ENCODE assay signal across 1 cellular context in genomic region chr10:102240467-102241036, GRCh38.
A peak's percentile ranks its signal among the peaks of the same experiment; 100 is the strongest.
TF ChIP-seq lines count a peak whose summit lies in the region.

No MANE protein-coding gene starts in this region.

TF ChIP-seq in HepG2, 621 proteins besides CTCF, POLR2A, EP300 and RAD21:
- peak; percentile 20; the same call in 1 of the 2 replicates for TF ChIP-seq UBTF (CRISPR knock-in tag; IDR thresholded peaks at IDR 0.05)
- peak; percentile 5 for TF ChIP-seq SRSF1 (optimal IDR thresholded peaks at IDR 0.05; ENCODE audit: low read depth, low read length)
- 0 out of 2 replicates have a peak, but pooled peaks have one; percentile 23 for TF ChIP-seq NRL (CRISPR knock-in tag; IDR thresholded peaks at IDR 0.05; ENCODE audit: borderline replicate concordance)
- TF ChIP-seq ZNF350 (CRISPR knock-in tag; IDR thresholded peaks at IDR 0.05; ENCODE audit: borderline replicate concordance, low read depth): 0 out of 2 replicates have a peak, but pooled peaks have one; percentile 3
- 0 out of 2 replicates have a peak, but pooled peaks have one; percentile 60 for TF ChIP-seq FOXO4 (CRISPR knock-in tag; conservative IDR thresholded peaks at IDR 0.05)
- TF ChIP-seq HNRNPLL (IDR thresholded peaks at IDR 0.05; ENCODE audit: low read depth, low read length, poor library complexity, severe bottlenecking): peak; percentile 41
- TF ChIP-seq YY1 (IDR thresholded peaks at IDR 0.05; ENCODE audit: insufficient read depth, insufficient replicate concordance, low read depth, low read length): no peak
- 0 out of 2 replicates have a peak, but pooled peaks have one; percentile 28 for TF ChIP-seq ZBTB38 (CRISPR knock-in tag; IDR thresholded peaks at IDR 0.05)
- TF ChIP-seq, protein P1, sequence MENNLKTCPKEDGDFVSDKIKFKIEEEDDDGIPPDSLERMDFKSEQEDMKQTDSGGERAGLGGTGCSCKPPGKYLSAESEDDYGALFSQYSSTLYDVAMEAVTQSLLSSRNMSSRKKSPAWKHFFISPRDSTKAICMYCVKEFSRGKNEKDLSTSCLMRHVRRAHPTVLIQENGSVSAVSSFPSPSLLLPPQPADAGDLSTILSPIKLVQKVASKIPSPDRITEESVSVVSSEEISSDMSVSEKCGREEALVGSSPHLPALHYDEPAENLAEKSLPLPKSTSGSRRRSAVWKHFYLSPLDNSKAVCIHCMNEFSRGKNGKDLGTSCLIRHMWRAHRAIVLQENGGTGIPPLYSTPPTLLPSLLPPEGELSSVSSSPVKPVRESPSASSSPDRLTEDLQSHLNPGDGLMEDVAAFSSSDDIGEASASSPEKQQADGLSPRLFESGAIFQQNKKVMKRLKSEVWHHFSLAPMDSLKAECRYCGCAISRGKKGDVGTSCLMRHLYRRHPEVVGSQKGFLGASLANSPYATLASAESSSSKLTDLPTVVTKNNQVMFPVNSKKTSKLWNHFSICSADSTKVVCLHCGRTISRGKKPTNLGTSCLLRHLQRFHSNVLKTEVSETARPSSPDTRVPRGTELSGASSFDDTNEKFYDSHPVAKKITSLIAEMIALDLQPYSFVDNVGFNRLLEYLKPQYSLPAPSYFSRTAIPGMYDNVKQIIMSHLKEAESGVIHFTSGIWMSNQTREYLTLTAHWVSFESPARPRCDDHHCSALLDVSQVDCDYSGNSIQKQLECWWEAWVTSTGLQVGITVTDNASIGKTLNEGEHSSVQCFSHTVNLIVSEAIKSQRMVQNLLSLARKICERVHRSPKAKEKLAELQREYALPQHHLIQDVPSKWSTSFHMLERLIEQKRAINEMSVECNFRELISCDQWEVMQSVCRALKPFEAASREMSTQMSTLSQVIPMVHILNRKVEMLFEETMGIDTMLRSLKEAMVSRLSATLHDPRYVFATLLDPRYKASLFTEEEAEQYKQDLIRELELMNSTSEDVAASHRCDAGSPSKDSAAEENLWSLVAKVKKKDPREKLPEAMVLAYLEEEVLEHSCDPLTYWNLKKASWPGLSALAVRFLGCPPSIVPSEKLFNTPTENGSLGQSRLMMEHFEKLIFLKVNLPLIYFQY (CRISPR knock-in tag; IDR thresholded peaks at IDR 0.05; ENCODE audit: borderline replicate concordance): no peak
- peak; percentile 42; the same call in 1 of the 2 replicates for TF ChIP-seq EZH2 (conservative IDR thresholded peaks at IDR 0.05; ENCODE audit: low read depth, low read length)
- 0 out of 2 replicates have a peak, but pooled peaks have one; percentile 1 for TF ChIP-seq MEIS1 (CRISPR knock-in tag; IDR thresholded peaks at IDR 0.05; ENCODE audit: borderline replicate concordance)
- 0 out of 2 replicates have a peak, but pooled peaks have one; percentile 37 for TF ChIP-seq HNRNPL (IDR thresholded peaks at IDR 0.05; ENCODE audit: low read depth, low read length)
- no peak for TF ChIP-seq ZNF724P (CRISPR knock-in tag; IDR thresholded peaks at IDR 0.05; ENCODE audit: borderline replicate concordance)
